8 cellular contexts compared by ENCODE assay signal in genomic region chrX:72465882-72466281, GRCh38.
"Had no signal": no experiment of that assay in that cellular context is flagged by ENCODE, and none has a peak within 500 bp of the region (broad histone marks: within the 10 kb centered on the region; RNA-seq: fewer than 3 reads in every experiment).

No MANE protein-coding gene starts in this region.

- DNase-seq: H9, HCEC 1CT, IMR-90, KBM-7 had no signal

- H2AFZ ChIP-seq: GM23338 had no signal

- H3K4me1 Mint-ChIP-seq: GM23338, H9 had no signal

- H3K27ac Mint-ChIP-seq: GM23338, H9 had no signal

- H3K4me3 Mint-ChIP-seq: GM23338, H9 had no signal

- ATAC-seq: GM23338 had no signal

- FAIRE-seq: H1, H54, HTR-8/SVneo had no signal

- H3K4me3 ChIP-seq: GM23338 had no signal

- H3K4me2 ChIP-seq: GM23338 had no signal

- H3K9me3 Mint-ChIP-seq: GM23338 had no signal
